ENCODE assay signal across 26 cellular contexts in genomic region chr1:232319518-232319917, GRCh38.
DNase-seq lines count a peak whose midpoint lies in the region; ATAC-seq, FAIRE-seq and TF ChIP-seq lines count a peak whose summit lies in the region.
"Had no signal": no experiment of that assay in that cellular context is flagged by ENCODE, and none has a peak within 500 bp of the region (broad histone marks: within the 10 kb centered on the region; RNA-seq: fewer than 3 reads in every experiment).

No MANE protein-coding gene starts in this region.

- H3K4me2 ChIP-seq in keratinocyte (ENCODE audit: control insufficient read depth, extremely low read depth, insufficient read depth, low read depth, low read length): no peak overlapping the region
- H3K4me2 ChIP-seq: BLaER1, KMS-11, smooth muscle cell had no signal

- H3K79me2 ChIP-seq in keratinocyte (ENCODE audit: control insufficient read depth, insufficient read depth, low read length): no peaks in the 10 kb centered on the region

- H3K4me1 Mint-ChIP-seq in progenitor cell of endocrine pancreas (ENCODE audit: low read depth): peaks cover 19% of the 10 kb centered on the region
- H3K4me1 Mint-ChIP-seq: activated naive CD8-positive, alpha-beta T cell treated with anti-CD3 and anti-CD28 coated beads for 36 hours; central memory CD8-positive, alpha-beta T cell had no signal

- H3K4me3 ChIP-seq in HAP-1 (no peak overlapping the region), keratinocyte (ENCODE audit: control insufficient read depth in 2 of 3, extremely low read depth in 1 of 3, insufficient read depth in 2 of 3, low read depth in 1 of 3, low read length in 3 of 3) (no peak overlapping the region)
- H3K4me3 ChIP-seq: ascending aorta, BLaER1, smooth muscle cell, tibial nerve had no signal

- H3K36me3 ChIP-seq in HAP-1 (replicated peaks) (no peaks in the 10 kb centered on the region), keratinocyte (ENCODE audit: control insufficient read depth in 2 of 2, extremely low read depth in 1 of 2, insufficient read depth in 2 of 2, low read length in 2 of 2) (no peaks in the 10 kb centered on the region)
- H3K36me3 ChIP-seq: ascending aorta, BLaER1, tibial nerve had no signal

- TF ChIP-seq CTCF in keratinocyte (optimal IDR thresholded peaks at IDR 0.05 in 1 of 3, IDR thresholded peaks at IDR 0.05 in 1 of 3, conservative IDR thresholded peaks at IDR 0.05 in 1 of 3; ENCODE audit: extremely low read depth in 1 of 3, insufficient read depth in 2 of 3, low read length in 3 of 3) (no peak), progenitor cell of endocrine pancreas (IDR thresholded peaks at IDR 0.05; ENCODE audit: unreplicated experiment) (no peak)

- H3K27me3 Mint-ChIP-seq in progenitor cell of endocrine pancreas: peaks cover 3% of the 10 kb centered on the region
- H3K27me3 Mint-ChIP-seq: activated CD8-positive, alpha-beta T cell treated with anti-CD3 and anti-CD28 coated beads for 36 hours; central memory CD8-positive, alpha-beta T cell had no signal

- H3K9me3 Mint-ChIP-seq in progenitor cell of endocrine pancreas (ENCODE audit: low read depth): no peaks in the 10 kb centered on the region
- H3K9me3 Mint-ChIP-seq: activated CD8-positive, alpha-beta T cell treated with anti-CD3 and anti-CD28 coated beads for 36 hours; activated naive CD8-positive, alpha-beta T cell treated with anti-CD3 and anti-CD28 coated beads for 36 hours; central memory CD8-positive, alpha-beta T cell had no signal

- peak overlapping the region; percentile 59 for H3K27ac Mint-ChIP-seq in progenitor cell of endocrine pancreas
- H3K27ac Mint-ChIP-seq: activated CD8-positive, alpha-beta T cell treated with anti-CD3 and anti-CD28 coated beads for 36 hours; activated naive CD8-positive, alpha-beta T cell treated with anti-CD3 and anti-CD28 coated beads for 36 hours had no signal

- H3K27me3 ChIP-seq in HAP-1 (ENCODE audit: low read depth) (no peaks in the 10 kb centered on the region), keratinocyte (ENCODE audit: control insufficient read depth, extremely low read depth, insufficient read depth, low read length) (no peaks in the 10 kb centered on the region)
- H3K27me3 ChIP-seq: ascending aorta, BLaER1, tibial nerve had no signal

- peak; percentile 41 for FAIRE-seq in keratinocyte (lab: Jason Lieb, UNC)
- FAIRE-seq: endometrium, kidney had no signal

- H3K9ac ChIP-seq in keratinocyte (ENCODE audit: control insufficient read depth, extremely low read depth, insufficient read depth, low read length): no peak overlapping the region
- H3K9ac ChIP-seq: BLaER1, KMS-11 had no signal

- H4K20me1 ChIP-seq in keratinocyte (ENCODE audit: control insufficient read depth, extremely low read depth, insufficient read depth, low read length): no peaks in the 10 kb centered on the region
- H4K20me1 ChIP-seq: BLaER1 had no signal

- no peaks in the 10 kb centered on the region for H3K9me1 ChIP-seq in keratinocyte (ENCODE audit: control insufficient read depth, extremely low read depth, insufficient read depth, low read length)

- no peak overlapping the region for H2AFZ ChIP-seq in keratinocyte (ENCODE audit: control insufficient read depth, low read length)

- peaks cover 48% of the 10 kb centered on the region for H3K4me1 ChIP-seq in HAP-1
- H3K4me1 ChIP-seq in keratinocyte (ENCODE audit: control insufficient read depth, extremely low read depth, insufficient read depth, low read length): peaks cover 12% of the 10 kb centered on the region
- H3K4me1 ChIP-seq: ascending aorta, BLaER1, tibial nerve had no signal

- H3K9me3 ChIP-seq in HAP-1 (no peaks in the 10 kb centered on the region; the same call in 1 of the 2 replicates), keratinocyte (ENCODE audit: control insufficient read depth, low read depth, low read length) (no peaks in the 10 kb centered on the region)
- H3K9me3 ChIP-seq: ascending aorta, BLaER1 had no signal

- peak; percentile 53 to 86 for DNase-seq in HAP-1 (ENCODE audit: low spot score in 2 of 2)
- DNase-seq in keratinocyte (ENCODE audit: low read depth, low spot score): no peak
- no peak for DNase-seq in progenitor cell of endocrine pancreas (ENCODE audit: low spot score, unreplicated experiment)
- no peak for DNase-seq in NCI-H1092 (lab: John Stamatoyannopoulos, UW)
- no peak for DNase-seq in NCI-H2196 (lab: John Stamatoyannopoulos, UW; ENCODE audit: unreplicated experiment)
- no peak for DNase-seq in GDM1 (lab: John Stamatoyannopoulos, UW)
- DNase-seq: activated CD4-positive, alpha-beta T cell treated with anti-CD3 and anti-CD28 coated beads for 1 hour; activated CD8-positive, alpha-beta T cell treated with anti-CD3 and anti-CD28 coated beads for 36 hours; activated effector memory CD4-positive, alpha-beta T cell treated with Interleukin-2 at 50 U/mL for 16 hours; activated naive CD8-positive, alpha-beta T cell treated with anti-CD3 and anti-CD28 coated beads for 36 hours; activated T-cell treated with anti-CD3 and anti-CD28 coated beads for 4 hours; dermis blood vessel endothelial cell; kidney; NCI-H524; stimulated activated CD4-positive, alpha-beta T cell treated with anti-CD3 and anti-CD28 coated beads, Interleukin-2, amount 100 ng/mL, for 24 hours; T-helper 2 cell had no signal

- no peaks in the 10 kb centered on the region for H3K36me3 Mint-ChIP-seq in progenitor cell of endocrine pancreas (ENCODE audit: insufficient read depth)
- H3K36me3 Mint-ChIP-seq: activated naive CD8-positive, alpha-beta T cell treated with anti-CD3 and anti-CD28 coated beads for 36 hours had no signal

- peak; percentile 72 for ATAC-seq in esophagus mucosa
- no peak for ATAC-seq in HG03442 (IDR thresholded peaks at IDR 0.05; ENCODE audit: unreplicated experiment)
- ATAC-seq: activated CD8-positive, alpha-beta T cell treated with anti-CD3 and anti-CD28 coated beads for 36 hours; HCT116 had no signal

- no peak overlapping the region for H3K27ac ChIP-seq in keratinocyte (ENCODE audit: control insufficient read depth, insufficient read depth, low read length)
- H3K27ac ChIP-seq: ascending aorta, BLaER1, KMS-11, tibial nerve had no signal

- H3K4me3 Mint-ChIP-seq in progenitor cell of endocrine pancreas (ENCODE audit: low read depth): no peak overlapping the region
- H3K4me3 Mint-ChIP-seq: activated CD8-positive, alpha-beta T cell treated with anti-CD3 and anti-CD28 coated beads for 36 hours; activated naive CD8-positive, alpha-beta T cell treated with anti-CD3 and anti-CD28 coated beads for 36 hours; central memory CD8-positive, alpha-beta T cell had no signal

- in situ Hi-C loops in HAP-1 (cut with MboI; ENCODE audit: low sequenced_read_pairs): loop anchor here (10.0 kb wide), 1 partner anchor 305 kb away; no protein-coding TSS in a partner anchor

- dilution Hi-C loops in keratinocyte (cut with MboI; ENCODE audit: extremely low pct_ligation_motif_present, low sequenced_read_pairs): no loop called here

Comparison
In these comparisons a context has a peak if more than half of its experiments do, and no peak if none do; other contexts are left out.
1. DNase-seq: peak in HAP-1 (2 of 2); none in keratinocyte (single experiment), progenitor cell of endocrine pancreas (single experiment), NCI-H1092 (single experiment), NCI-H2196 (single experiment) and GDM1 (single experiment).